Comparison of ENCODE assay signal across 15 cellular contexts in the genomic region with DNA sequence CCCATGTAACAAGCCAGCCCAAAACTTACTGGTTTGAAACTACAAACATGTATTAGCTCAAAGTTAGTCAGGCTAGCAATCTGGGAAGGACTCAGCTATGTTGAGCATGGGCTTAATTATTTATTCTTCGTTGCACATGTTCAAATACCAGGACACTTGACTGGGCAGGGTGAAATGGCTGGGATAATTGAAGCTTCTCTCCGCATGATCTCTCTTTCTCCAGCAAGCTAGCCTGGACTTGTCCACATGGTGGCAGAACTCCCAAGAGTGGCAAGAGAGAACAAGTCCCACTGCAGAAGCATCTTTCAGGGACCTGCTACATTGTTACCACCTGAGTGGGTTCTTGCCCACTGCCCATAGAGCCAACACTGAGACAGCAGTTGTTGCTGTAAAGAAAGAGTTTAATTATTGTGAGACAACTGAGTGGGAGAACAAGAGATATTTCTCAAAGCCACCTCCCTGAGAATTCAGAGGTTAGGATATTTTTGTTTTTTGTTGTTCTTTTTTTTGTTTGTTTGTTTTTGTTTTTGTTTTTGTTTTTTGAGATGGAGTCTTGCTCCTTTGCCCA. TPM values are rescaled to one million over a fixed set of nuclear protein-coding genes. Genes with fewer than 3 reads are reported as not detected.
A peak's percentile ranks its signal among the peaks of the same experiment; 100 is the strongest.
DNase-seq lines count a peak whose midpoint lies in the region; ATAC-seq and TF ChIP-seq lines count a peak whose summit lies in the region.
"Had no signal": no experiment of that assay in that cellular context is flagged by ENCODE, and none has a peak within 500 bp of the region (broad histone marks: within the 10 kb centered on the region; RNA-seq: fewer than 3 reads in every experiment).

No MANE protein-coding gene starts in this region.

- no peaks in the 10 kb centered on the region for H3K4me1 Mint-ChIP-seq in chondrocyte (ENCODE audit: low read depth)
- H3K4me1 Mint-ChIP-seq: CD4-positive, alpha-beta memory T cell had no signal

- no peak overlapping the region for H2BK5ac ChIP-seq in mesendoderm (ENCODE audit: low read length)

- H2BK120ac ChIP-seq in mesendoderm (ENCODE audit: low read depth, low read length): no peak overlapping the region

- H4K8ac ChIP-seq in mesendoderm (ENCODE audit: low read depth, low read length): no peak overlapping the region

- no peak overlapping the region for H4K5ac ChIP-seq in mesendoderm (ENCODE audit: low read length)

- no peak overlapping the region for H2AFZ ChIP-seq in Loucy (ENCODE audit: low read length)

- no peak overlapping the region for H3K4me3 Mint-ChIP-seq in chondrocyte (ENCODE audit: unreplicated experiment)
- H3K4me3 Mint-ChIP-seq: CD4-positive, alpha-beta memory T cell had no signal

- no peaks in the 10 kb centered on the region for H3K79me1 ChIP-seq in mesendoderm (ENCODE audit: low read length)

- H4K20me1 ChIP-seq in Loucy (ENCODE audit: insufficient read depth, low read length, poor library complexity, severe bottlenecking): no peaks in the 10 kb centered on the region

- H3K23ac ChIP-seq in mesendoderm (ENCODE audit: low read length): no peak overlapping the region

- H3K4me1 ChIP-seq in Loucy (ENCODE audit: insufficient read depth, low read length, poor library complexity, severe bottlenecking) (no peaks in the 10 kb centered on the region), mesendoderm (ENCODE audit: control insufficient read depth, low read depth, low read length) (peaks cover 2% of the 10 kb centered on the region), SJCRH30 (no peaks in the 10 kb centered on the region)
- H3K4me1 ChIP-seq: right atrium auricular region had no signal

- H3K27ac ChIP-seq in mesendoderm (ENCODE audit: low read depth, low read length) (peak overlapping the region; percentile 38), SJCRH30 (no peak overlapping the region)
- H3K27ac ChIP-seq: right atrium auricular region had no signal

- H3K36me3 Mint-ChIP-seq in chondrocyte (ENCODE audit: low read depth): no peaks in the 10 kb centered on the region

- H3K18ac ChIP-seq in mesendoderm (ENCODE audit: low read length): no peak overlapping the region

- no peak overlapping the region for H3K4ac ChIP-seq in mesendoderm (ENCODE audit: low read depth, low read length)

- H3K4me2 ChIP-seq in Loucy (ENCODE audit: low read depth, low read length, poor library complexity, severe bottlenecking) (no peak overlapping the region), mesendoderm (ENCODE audit: low read length) (no peak overlapping the region)

- no peak overlapping the region for H3K56ac ChIP-seq in mesendoderm (ENCODE audit: low read length)

- TF ChIP-seq CTCF in GM12865 (IDR thresholded peaks at IDR 0.05; ENCODE audit: insufficient read depth, low read depth, low read length, missing control alignments) (no peak), Loucy (conservative IDR thresholded peaks at IDR 0.05; ENCODE audit: low read length) (0 out of 2 replicates have a peak, but pooled peaks have one; percentile 9), chondrocyte (IDR thresholded peaks at IDR 0.05) (peak; percentile 17)

- no CpG with 5 or more reads among the region's 2 CpGs for WGBS in mesendoderm (ENCODE audit: extremely low coverage, insufficient coverage, low lambda C conversion rate)

- H2AK5ac ChIP-seq in mesendoderm (ENCODE audit: low read length): no peak overlapping the region

- H3K4me3 ChIP-seq in GM12865 (ENCODE audit: low read depth, low read length) (no peak overlapping the region), Loucy (ENCODE audit: low read length, poor library complexity, severe bottlenecking) (no peak overlapping the region), mesendoderm (ENCODE audit: low read length) (no peak overlapping the region), SJCRH30 (no peak overlapping the region)
- H3K4me3 ChIP-seq: right atrium auricular region had no signal

- H3K27me3 Mint-ChIP-seq in chondrocyte (ENCODE audit: low read depth): no peaks in the 10 kb centered on the region
- H3K27me3 Mint-ChIP-seq: CD4-positive, alpha-beta memory T cell had no signal

- H3K36me3 ChIP-seq in Loucy (ENCODE audit: insufficient read depth, low read length) (no peaks in the 10 kb centered on the region), mesendoderm (ENCODE audit: control insufficient read depth, insufficient read depth, low read length) (no peaks in the 10 kb centered on the region), SJCRH30 (no peaks in the 10 kb centered on the region)
- H3K36me3 ChIP-seq: right atrium auricular region had no signal

- DNase-seq in GM12865 (ENCODE audit: low read depth) (peak; percentile 14), chondrocyte (ENCODE audit: low spot score) (no peak), mesendoderm (peak; percentile 52), SJCRH30 (no peak), CD1c-positive myeloid dendritic cell (ENCODE audit: extremely low spot score) (no peak), GM03348 (ENCODE audit: low spot score) (no peak)
- DNase-seq: activated CD4-positive, alpha-beta T cell treated with anti-CD3 and anti-CD28 coated beads, Interleukin-2, amount 50 U/mL, for 48 hours; activated effector memory CD4-positive, alpha-beta T cell treated with anti-CD3 and anti-CD28 coated beads, Interleukin-2, amount 50 U/mL, for 16 hours; caudate nucleus; CD4-positive, alpha-beta memory T cell; NCI-H187; T-helper 1 cell had no signal

- no peaks in the 10 kb centered on the region for H3K9me2 ChIP-seq in Loucy (replicated peaks; ENCODE audit: low read depth, low read length)

- H3K27ac Mint-ChIP-seq in chondrocyte (ENCODE audit: unreplicated experiment): no peak overlapping the region

- no peaks in the 10 kb centered on the region for H3K9me3 ChIP-seq in Loucy (ENCODE audit: insufficient read depth, low read depth, low read length)
- H3K9me3 ChIP-seq in SJCRH30 (replicated peaks): no peaks in the 10 kb centered on the region

- peaks cover 7% of the 10 kb centered on the region for H3K9me3 Mint-ChIP-seq in chondrocyte (ENCODE audit: low read depth)

- H3K9ac ChIP-seq in Loucy (ENCODE audit: low read depth, low read length, poor library complexity, severe bottlenecking) (no peak overlapping the region), mesendoderm (ENCODE audit: low read length) (no peak overlapping the region)

- no peaks in the 10 kb centered on the region for H3F3A ChIP-seq in Loucy (ENCODE audit: low read depth)

- ATAC-seq in HG02938 (IDR thresholded peaks at IDR 0.05; ENCODE audit: unreplicated experiment): no peak

- no peaks in the 10 kb centered on the region for H3K27me3 ChIP-seq in Loucy (ENCODE audit: insufficient read depth, low read length, poor library complexity, severe bottlenecking)
- no peaks in the 10 kb centered on the region for H3K27me3 ChIP-seq in mesendoderm (ENCODE audit: insufficient read depth, low read length, poor library complexity)
- H3K27me3 ChIP-seq in SJCRH30: no peaks in the 10 kb centered on the region
- H3K27me3 ChIP-seq: right atrium auricular region had no signal

- H2BK15ac ChIP-seq in mesendoderm (replicated peaks; ENCODE audit: low read depth): no peak overlapping the region

- H3K79me2 ChIP-seq in Loucy (ENCODE audit: insufficient read depth, low read length): no peaks in the 10 kb centered on the region
- H3K79me2 ChIP-seq in mesendoderm (ENCODE audit: control insufficient read depth, insufficient read depth, low read length): no peaks in the 10 kb centered on the region

RNA-seq across cellular contexts. Expression of a gene that starts 16.8 kb away (rescaled TPM):
- total RNA-seq in chondrocyte: 4.8 to 9.5 TPM (median 7.5 TPM) in 3 replicates
- polyA plus RNA-seq in mesendoderm (2013, experiment 1 of 2): 35.4 TPM
- 33.9 TPM for polyA plus RNA-seq in mesendoderm (2013, experiment 2 of 2)
- total RNA-seq in SJCRH30 (2014; rRNA removed; shearing (Covaris generic)): not detected in 2 replicates

Comparison
In these comparisons a context has a peak if more than half of its experiments do, and no peak if none do; other contexts are left out.
1. DNase-seq: peak in GM12865 (single experiment) and mesendoderm (single experiment); none in chondrocyte (single experiment), SJCRH30 (0 of 2), CD1c-positive myeloid dendritic cell (single experiment) and GM03348 (single experiment).